In the genomic region with DNA sequence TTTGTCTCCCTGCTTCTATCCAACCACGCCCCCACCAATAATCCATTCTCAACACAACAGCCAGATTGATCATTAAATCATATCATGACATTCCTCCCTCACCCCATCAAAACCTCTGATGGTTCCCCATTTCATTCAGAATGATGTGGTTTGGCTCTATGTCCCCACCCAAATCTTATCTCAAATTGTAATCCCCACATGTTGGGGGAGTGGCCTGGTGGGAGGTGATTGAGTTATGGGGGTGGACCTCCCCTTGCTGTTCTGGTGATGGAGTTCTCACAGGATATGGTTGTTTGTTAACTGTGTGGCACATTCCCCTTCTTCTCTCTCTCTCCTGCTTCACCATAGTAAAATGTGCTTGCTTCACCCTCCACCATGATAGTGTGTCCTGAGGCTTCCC, we compare ENCODE assay signal across 33 cellular contexts. TPM values are rescaled to one million over a fixed set of nuclear protein-coding genes. Genes with fewer than 3 reads are reported as not detected.
"Had no signal": no experiment of that assay in that cellular context is flagged by ENCODE, and none has a peak within 500 bp of the region (broad histone marks: within the 10 kb centered on the region; RNA-seq: fewer than 3 reads in every experiment).

No MANE protein-coding gene starts in this region.

- H3K27ac ChIP-seq: gastroesophageal sphincter, hepatocyte, right atrium auricular region, thoracic aorta, uterus, VCaP had no signal

- H3K27me3 Mint-ChIP-seq: activated naive CD4-positive, alpha-beta T cell treated with anti-CD3 and anti-CD28 coated beads, Interleukin-2, amount 50 U/mL, for 24 hours; activated T-helper 17 cell treated with anti-CD3 and anti-CD28 coated beads, Interleukin-2, amount 50 U/mL, for 72 hours; naive thymus-derived CD8-positive, alpha-beta T cell; T-helper 17 cell had no signal

- FAIRE-seq: bronchial epithelial cell, colon, keratinocyte had no signal

- DNase-seq: activated CD4-positive, alpha-beta T cell treated with anti-CD3 and anti-CD28 coated beads for 4 hours; activated CD4-positive, alpha-beta T cell treated with anti-CD3 and anti-CD28 coated beads, Interleukin-2, amount 50 U/mL, for 48 hours; activated CD8-positive, alpha-beta memory T cell treated with anti-CD3 and anti-CD28 coated beads, Interleukin-2, amount 50 U/mL, for 48 hours; activated gamma-delta T cell treated with Interleukin-2 at 50 U/mL for 16 hours; activated T-cell treated with anti-CD3 and anti-CD28 coated beads, Interleukin-2, amount 50 U/mL, for 24 hours; anterior cingulate cortex; dermis blood vessel endothelial cell; effector CD8-positive, alpha-beta T cell; left cardiac atrium; left ventricle myocardium superior; mammary epithelial cell; naive thymus-derived CD8-positive, alpha-beta T cell; stimulated activated CD4-positive, alpha-beta T cell treated with anti-CD3 and anti-CD28 coated beads, Interleukin-1b, Interleukin-23, amount 100 ng/mL, for 48 hours; stimulated activated naive CD8-positive, alpha-beta T cell treated with anti-CD3 and anti-CD28 coated beads, Interleukin-15, Interleukin-2, amounts not matched to agents 100 U/mL and 50 U/mL, for 24 hours; T-helper 17 cell; trophoblast cell; uterus had no signal

- H3K27ac Mint-ChIP-seq: activated naive CD4-positive, alpha-beta T cell treated with anti-CD3 and anti-CD28 coated beads, Interleukin-2, amount 50 U/mL, for 24 hours; activated T-cell treated with anti-CD3 and anti-CD28 coated beads, Interleukin-2, amount 50 U/mL, for 24 hours; activated T-helper 17 cell treated with anti-CD3 and anti-CD28 coated beads, Interleukin-2, amount 50 U/mL, for 72 hours; T-helper 17 cell had no signal

- H3K9me3 Mint-ChIP-seq: activated naive CD4-positive, alpha-beta T cell treated with anti-CD3 and anti-CD28 coated beads, Interleukin-2, amount 50 U/mL, for 24 hours; activated T-cell treated with anti-CD3 and anti-CD28 coated beads, Interleukin-2, amount 50 U/mL, for 24 hours; activated T-helper 17 cell treated with anti-CD3 and anti-CD28 coated beads, Interleukin-2, amount 50 U/mL, for 72 hours; naive thymus-derived CD8-positive, alpha-beta T cell had no signal

- H3K4me3 Mint-ChIP-seq: activated naive CD4-positive, alpha-beta T cell treated with anti-CD3 and anti-CD28 coated beads, Interleukin-2, amount 50 U/mL, for 24 hours; activated T-cell treated with anti-CD3 and anti-CD28 coated beads, Interleukin-2, amount 50 U/mL, for 24 hours; activated T-helper 17 cell treated with anti-CD3 and anti-CD28 coated beads, Interleukin-2, amount 50 U/mL, for 72 hours; T-helper 17 cell had no signal

RNA-seq across cellular contexts. Expression of a gene that starts 50.1 kb away (rescaled TPM):
- total RNA-seq: activated T-helper 17 cell treated with anti-CD3 and anti-CD28 coated beads, Interleukin-2, amount 50 U/mL, for 72 hours; bronchial epithelial cell; naive thymus-derived CD8-positive, alpha-beta T cell; T-helper 17 cell had no signal
- polyA plus RNA-seq: naive thymus-derived CD8-positive, alpha-beta T cell had no signal

RNA-seq across cellular contexts. Expression of a gene that starts 59.1 kb away (rescaled TPM):
- total RNA-seq: activated T-helper 17 cell treated with anti-CD3 and anti-CD28 coated beads, Interleukin-2, amount 50 U/mL, for 72 hours; bronchial epithelial cell; dermis blood vessel endothelial cell; fibroblast of lung; fibroblast of villous mesenchyme; gastroesophageal sphincter; hepatocyte; left cardiac atrium; left ventricle myocardium superior; mammary epithelial cell; naive thymus-derived CD8-positive, alpha-beta T cell; omental fat pad; pulmonary artery endothelial cell; right atrium auricular region; smooth muscle cell; T-helper 17 cell; thoracic aorta; uterus had no signal
- polyA plus RNA-seq: esophagus; fibroblast of lung; hepatocyte; keratinocyte; mammary epithelial cell; naive thymus-derived CD8-positive, alpha-beta T cell; smooth muscle cell had no signal
